1 cellular context compared by ENCODE assay signal in the genomic region with DNA sequence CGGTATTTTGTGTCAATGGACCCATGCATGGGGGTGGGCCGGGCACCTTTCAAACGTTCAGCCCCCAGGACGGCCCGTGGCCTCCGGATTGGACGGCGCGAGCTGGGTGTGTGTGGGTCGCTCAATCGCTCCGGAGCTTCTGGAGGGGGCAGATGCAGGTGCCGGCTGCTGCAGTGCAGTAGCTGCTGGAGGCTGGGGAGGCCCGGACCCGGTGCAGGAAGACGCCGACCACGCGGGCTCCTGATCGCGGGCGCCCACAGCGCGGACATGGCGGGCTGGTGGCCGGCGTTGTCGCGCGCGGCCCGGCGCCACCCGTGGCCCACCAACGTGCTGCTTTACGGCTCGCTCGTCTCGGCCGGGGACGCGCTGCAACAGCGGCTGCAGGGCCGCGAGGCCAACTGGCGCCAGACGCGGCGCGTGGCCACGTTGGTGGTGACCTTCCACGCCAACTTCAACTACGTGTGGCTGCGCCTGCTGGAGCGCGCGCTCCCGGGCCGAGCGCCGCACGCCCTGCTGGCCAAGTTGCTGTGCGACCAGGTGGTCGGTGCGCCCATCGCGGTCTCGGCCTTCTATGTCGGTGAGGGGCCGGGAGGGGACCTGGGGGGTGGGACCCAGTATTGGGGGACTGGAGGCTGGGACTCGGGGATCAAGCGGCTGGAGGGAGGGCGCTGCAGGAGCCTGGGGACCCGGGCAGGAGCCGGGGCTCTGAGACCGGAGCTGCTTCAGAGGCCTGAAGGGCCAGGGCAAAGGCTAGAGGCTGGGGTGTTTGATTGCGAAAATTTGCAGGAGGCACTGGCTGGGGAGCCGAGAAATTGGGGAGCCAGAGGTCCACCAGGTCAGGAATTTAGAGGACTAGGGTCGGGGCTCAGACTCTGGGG.
TF ChIP-seq lines count a peak whose summit lies in the region.

A gene (plus strand): TSS at position 124 of the 878 bp plus-strand sequence. CDS start 144 bp downstream, at position 268.

TF ChIP-seq in HepG2, 621 proteins besides CTCF, POLR2A, EP300 and RAD21 (continued from another document):
- TF ChIP-seq, protein P1, sequence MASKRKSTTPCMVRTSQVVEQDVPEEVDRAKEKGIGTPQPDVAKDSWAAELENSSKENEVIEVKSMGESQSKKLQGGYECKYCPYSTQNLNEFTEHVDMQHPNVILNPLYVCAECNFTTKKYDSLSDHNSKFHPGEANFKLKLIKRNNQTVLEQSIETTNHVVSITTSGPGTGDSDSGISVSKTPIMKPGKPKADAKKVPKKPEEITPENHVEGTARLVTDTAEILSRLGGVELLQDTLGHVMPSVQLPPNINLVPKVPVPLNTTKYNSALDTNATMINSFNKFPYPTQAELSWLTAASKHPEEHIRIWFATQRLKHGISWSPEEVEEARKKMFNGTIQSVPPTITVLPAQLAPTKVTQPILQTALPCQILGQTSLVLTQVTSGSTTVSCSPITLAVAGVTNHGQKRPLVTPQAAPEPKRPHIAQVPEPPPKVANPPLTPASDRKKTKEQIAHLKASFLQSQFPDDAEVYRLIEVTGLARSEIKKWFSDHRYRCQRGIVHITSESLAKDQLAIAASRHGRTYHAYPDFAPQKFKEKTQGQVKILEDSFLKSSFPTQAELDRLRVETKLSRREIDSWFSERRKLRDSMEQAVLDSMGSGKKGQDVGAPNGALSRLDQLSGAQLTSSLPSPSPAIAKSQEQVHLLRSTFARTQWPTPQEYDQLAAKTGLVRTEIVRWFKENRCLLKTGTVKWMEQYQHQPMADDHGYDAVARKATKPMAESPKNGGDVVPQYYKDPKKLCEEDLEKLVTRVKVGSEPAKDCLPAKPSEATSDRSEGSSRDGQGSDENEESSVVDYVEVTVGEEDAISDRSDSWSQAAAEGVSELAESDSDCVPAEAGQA (IDR thresholded peaks at IDR 0.05; ENCODE audit: low read depth), result 0 out of 2 replicates have a peak, but pooled peaks have one; percentile 22
- TF ChIP-seq, protein P1 (CRISPR knock-in tag; IDR thresholded peaks at IDR 0.05; ENCODE audit: borderline replicate concordance), result peak; percentile 78; the same call in 1 of the 2 replicates
- TF ChIP-seq, protein P2, sequence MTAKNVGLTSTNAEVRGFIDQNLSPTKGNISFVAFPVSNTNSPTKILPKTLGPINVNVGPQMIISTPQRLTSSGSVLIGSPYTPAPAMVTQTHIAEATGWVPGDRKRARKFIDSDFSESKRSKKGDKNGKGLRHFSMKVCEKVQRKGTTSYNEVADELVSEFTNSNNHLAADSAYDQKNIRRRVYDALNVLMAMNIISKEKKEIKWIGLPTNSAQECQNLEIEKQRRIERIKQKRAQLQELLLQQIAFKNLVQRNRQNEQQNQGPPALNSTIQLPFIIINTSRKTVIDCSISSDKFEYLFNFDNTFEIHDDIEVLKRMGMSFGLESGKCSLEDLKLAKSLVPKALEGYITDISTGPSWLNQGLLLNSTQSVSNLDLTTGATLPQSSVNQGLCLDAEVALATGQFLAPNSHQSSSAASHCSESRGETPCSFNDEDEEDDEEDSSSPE (CRISPR knock-in tag; IDR thresholded peaks at IDR 0.05), result 0 out of 2 replicates have a peak, but pooled peaks have one; percentile 43
- TF ChIP-seq, protein P3, sequence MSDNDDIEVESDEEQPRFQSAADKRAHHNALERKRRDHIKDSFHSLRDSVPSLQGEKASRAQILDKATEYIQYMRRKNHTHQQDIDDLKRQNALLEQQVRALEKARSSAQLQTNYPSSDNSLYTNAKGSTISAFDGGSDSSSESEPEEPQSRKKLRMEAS (IDR thresholded peaks at IDR 0.05), result peak; percentile 76
- TF ChIP-seq ZBTB7B (CRISPR knock-in tag; IDR thresholded peaks at IDR 0.05) (0 out of 2 replicates have a peak, but pooled peaks have one; percentile 29), JUN (CRISPR knock-in tag; IDR thresholded peaks at IDR 0.05) (peak; percentile 80; the same call in 1 of the 2 replicates), ZNF33B (CRISPR knock-in tag; IDR thresholded peaks at IDR 0.05) (peak; percentile 78; the same call in 1 of the 2 replicates), GATAD2A (CRISPR knock-in tag; IDR thresholded peaks at IDR 0.05) (0 out of 2 replicates have a peak, but pooled peaks have one; percentile 26), ZNF816 (CRISPR knock-in tag; IDR thresholded peaks at IDR 0.05; ENCODE audit: borderline replicate concordance) (peak; percentile 81; the same call in 1 of the 2 replicates), SMAD3 (CRISPR knock-in tag; IDR thresholded peaks at IDR 0.05) (0 out of 2 replicates have a peak, but pooled peaks have one; percentile 35), ZNF850 (CRISPR knock-in tag; conservative IDR thresholded peaks at IDR 0.05) (0 out of 2 replicates have a peak, but pooled peaks have one; percentile 84), ZNF768 (CRISPR knock-in tag; IDR thresholded peaks at IDR 0.05) (peak; percentile 77), ARHGAP35 (CRISPR knock-in tag; IDR thresholded peaks at IDR 0.05; ENCODE audit: borderline replicate concordance) (peak; percentile 88; the same call in 1 of the 2 replicates), JUND (CRISPR knock-in tag; IDR thresholded peaks at IDR 0.05) (0 out of 2 replicates have a peak, but pooled peaks have one; percentile 10), TSC22D2 (CRISPR knock-in tag; IDR thresholded peaks at IDR 0.05; ENCODE audit: borderline replicate concordance) (0 out of 2 replicates have a peak, but pooled peaks have one; percentile 86), PHF5A (CRISPR knock-in tag; IDR thresholded peaks at IDR 0.05; ENCODE audit: low read depth, unreplicated experiment) (peak; percentile 42), ZNF274 (CRISPR knock-in tag; IDR thresholded peaks at IDR 0.05) (peak; percentile 27; the same call in 1 of the 2 replicates), ZNF746 (CRISPR knock-in tag; IDR thresholded peaks at IDR 0.05) (peak; percentile 37; the same call in 1 of the 2 replicates), HDAC1 (CRISPR knock-in tag; IDR thresholded peaks at IDR 0.05) (peak; percentile 80), ZNF749 (CRISPR knock-in tag; IDR thresholded peaks at IDR 0.05; ENCODE audit: borderline replicate concordance) (peak; percentile 77)
- TF ChIP-seq, protein P4, sequence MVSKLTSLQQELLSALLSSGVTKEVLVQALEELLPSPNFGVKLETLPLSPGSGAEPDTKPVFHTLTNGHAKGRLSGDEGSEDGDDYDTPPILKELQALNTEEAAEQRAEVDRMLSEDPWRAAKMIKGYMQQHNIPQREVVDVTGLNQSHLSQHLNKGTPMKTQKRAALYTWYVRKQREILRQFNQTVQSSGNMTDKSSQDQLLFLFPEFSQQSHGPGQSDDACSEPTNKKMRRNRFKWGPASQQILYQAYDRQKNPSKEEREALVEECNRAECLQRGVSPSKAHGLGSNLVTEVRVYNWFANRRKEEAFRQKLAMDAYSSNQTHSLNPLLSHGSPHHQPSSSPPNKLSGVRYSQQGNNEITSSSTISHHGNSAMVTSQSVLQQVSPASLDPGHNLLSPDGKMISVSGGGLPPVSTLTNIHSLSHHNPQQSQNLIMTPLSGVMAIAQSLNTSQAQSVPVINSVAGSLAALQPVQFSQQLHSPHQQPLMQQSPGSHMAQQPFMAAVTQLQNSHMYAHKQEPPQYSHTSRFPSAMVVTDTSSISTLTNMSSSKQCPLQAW (CRISPR knock-in tag; IDR thresholded peaks at IDR 0.05), result peak; percentile 26; the same call in 1 of the 2 replicates
- TF ChIP-seq, protein P5, sequence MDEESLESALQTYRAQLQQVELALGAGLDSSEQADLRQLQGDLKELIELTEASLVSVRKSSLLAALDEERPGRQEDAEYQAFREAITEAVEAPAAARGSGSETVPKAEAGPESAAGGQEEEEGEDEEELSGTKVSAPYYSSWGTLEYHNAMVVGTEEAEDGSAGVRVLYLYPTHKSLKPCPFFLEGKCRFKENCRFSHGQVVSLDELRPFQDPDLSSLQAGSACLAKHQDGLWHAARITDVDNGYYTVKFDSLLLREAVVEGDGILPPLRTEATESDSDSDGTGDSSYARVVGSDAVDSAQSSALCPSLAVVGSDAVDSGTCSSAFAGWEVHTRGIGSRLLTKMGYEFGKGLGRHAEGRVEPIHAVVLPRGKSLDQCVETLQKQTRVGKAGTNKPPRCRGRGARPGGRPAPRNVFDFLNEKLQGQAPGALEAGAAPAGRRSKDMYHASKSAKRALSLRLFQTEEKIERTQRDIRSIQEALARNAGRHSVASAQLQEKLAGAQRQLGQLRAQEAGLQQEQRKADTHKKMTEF (CRISPR knock-in tag; IDR thresholded peaks at IDR 0.05), result 0 out of 2 replicates have a peak, but pooled peaks have one; percentile 0
- TF ChIP-seq, protein P6, sequence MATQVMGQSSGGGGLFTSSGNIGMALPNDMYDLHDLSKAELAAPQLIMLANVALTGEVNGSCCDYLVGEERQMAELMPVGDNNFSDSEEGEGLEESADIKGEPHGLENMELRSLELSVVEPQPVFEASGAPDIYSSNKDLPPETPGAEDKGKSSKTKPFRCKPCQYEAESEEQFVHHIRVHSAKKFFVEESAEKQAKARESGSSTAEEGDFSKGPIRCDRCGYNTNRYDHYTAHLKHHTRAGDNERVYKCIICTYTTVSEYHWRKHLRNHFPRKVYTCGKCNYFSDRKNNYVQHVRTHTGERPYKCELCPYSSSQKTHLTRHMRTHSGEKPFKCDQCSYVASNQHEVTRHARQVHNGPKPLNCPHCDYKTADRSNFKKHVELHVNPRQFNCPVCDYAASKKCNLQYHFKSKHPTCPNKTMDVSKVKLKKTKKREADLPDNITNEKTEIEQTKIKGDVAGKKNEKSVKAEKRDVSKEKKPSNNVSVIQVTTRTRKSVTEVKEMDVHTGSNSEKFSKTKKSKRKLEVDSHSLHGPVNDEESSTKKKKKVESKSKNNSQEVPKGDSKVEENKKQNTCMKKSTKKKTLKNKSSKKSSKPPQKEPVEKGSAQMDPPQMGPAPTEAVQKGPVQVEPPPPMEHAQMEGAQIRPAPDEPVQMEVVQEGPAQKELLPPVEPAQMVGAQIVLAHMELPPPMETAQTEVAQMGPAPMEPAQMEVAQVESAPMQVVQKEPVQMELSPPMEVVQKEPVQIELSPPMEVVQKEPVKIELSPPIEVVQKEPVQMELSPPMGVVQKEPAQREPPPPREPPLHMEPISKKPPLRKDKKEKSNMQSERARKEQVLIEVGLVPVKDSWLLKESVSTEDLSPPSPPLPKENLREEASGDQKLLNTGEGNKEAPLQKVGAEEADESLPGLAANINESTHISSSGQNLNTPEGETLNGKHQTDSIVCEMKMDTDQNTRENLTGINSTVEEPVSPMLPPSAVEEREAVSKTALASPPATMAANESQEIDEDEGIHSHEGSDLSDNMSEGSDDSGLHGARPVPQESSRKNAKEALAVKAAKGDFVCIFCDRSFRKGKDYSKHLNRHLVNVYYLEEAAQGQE (IDR thresholded peaks at IDR 0.05; ENCODE audit: borderline replicate concordance in 1 of 2, low read depth in 1 of 2, low read length in 2 of 2), result peak in 1 of 2 experiments; percentile 52; a peak in 1 of 4 replicates
